17 cellular contexts compared by ENCODE assay signal in genomic region chr3:72231439-72232196, GRCh38.
DNase-seq lines count a peak whose midpoint lies in the region; TF ChIP-seq lines count a peak whose summit lies in the region.
"Had no signal": no experiment of that assay in that cellular context is flagged by ENCODE, and none has a peak within 500 bp of the region (broad histone marks: within the 10 kb centered on the region; RNA-seq: fewer than 3 reads in every experiment).

No MANE protein-coding gene starts in this region.

- no peaks in the 10 kb centered on the region for H3K9me3 ChIP-seq in mucosa of rectum (ENCODE audit: control insufficient read depth in 2 of 2, low read length in 2 of 2)
- H3K9me3 ChIP-seq in uterus = no peaks in the 10 kb centered on the region
- H3K9me3 ChIP-seq in mammary epithelial cell (replicated peaks; ENCODE audit: insufficient read depth, low read length) = no peaks in the 10 kb centered on the region

- BruUV-seq in mammary epithelial cell (replicated peaks; lab: Mats Ljungman, UMichigan) = no TSS peak

- H2AFZ ChIP-seq in mammary epithelial cell (ENCODE audit: low read depth, low read length) = no peak overlapping the region

- intact Hi-C loops in uterus (cut with DNase I; ENCODE audit: low total_unique reads) (no loop called here), mammary epithelial cell (cut with micrococcal nuclease) (no loop called here)

- DNase-seq in RPMI7951 (ENCODE audit: low read depth) = peak; percentile 29
- DNase-seq in fibroblast of mammary gland (ENCODE audit: low read depth) = peak; percentile 82
- DNase-seq in uterus = peak; percentile 50 to 58
- DNase-seq in hepatic stellate cell (ENCODE audit: low spot score) = no peak
- DNase-seq in mammary epithelial cell = no peak
- no peak for DNase-seq in effector CD4-positive, alpha-beta T cell
- DNase-seq: activated CD4-positive, alpha-beta T cell treated with anti-CD3 and anti-CD28 coated beads for 4 hours; activated naive CD8-positive, alpha-beta T cell treated with anti-CD3 and anti-CD28 coated beads for 36 hours; DND-41; GOT3; Karpas-422; left colon; NCI-H187; NCI-H774; Right ventricle myocardium superior had no signal

- H3K27ac ChIP-seq in mucosa of rectum (ENCODE audit: low read depth in 2 of 2, low read length in 2 of 2) (peak overlapping the region; percentile 7 to 18), uterus (peak overlapping the region; percentile 7 to 15), mammary epithelial cell (ENCODE audit: insufficient read depth, low read depth, low read length) (no peak overlapping the region)
- H3K27ac ChIP-seq: coronary artery had no signal

- H3K4me1 ChIP-seq in mucosa of rectum (ENCODE audit: control insufficient read depth in 2 of 2, insufficient read depth in 2 of 2, low read length in 2 of 2) = peaks cover 0 to 3% of the 10 kb centered on the region in 2 donors
- peaks cover 0 to 6% of the 10 kb centered on the region in 2 donors for H3K4me1 ChIP-seq in uterus
- no peaks in the 10 kb centered on the region for H3K4me1 ChIP-seq in mammary epithelial cell (ENCODE audit: insufficient read depth, low read length)

- H3K27me3 ChIP-seq in mucosa of rectum (ENCODE audit: control insufficient read depth in 2 of 2, insufficient read depth in 2 of 2, low read length in 2 of 2) (no peaks in the 10 kb centered on the region), uterus (no peaks in the 10 kb centered on the region), mammary epithelial cell (ENCODE audit: insufficient read depth, low read length) (peaks cover 4% of the 10 kb centered on the region)

- dilution Hi-C loops in mammary epithelial cell (cut with HindIII; ENCODE audit: low sequenced_read_pairs) = no loop called here

- no peaks in the 10 kb centered on the region for H4K20me1 ChIP-seq in mammary epithelial cell (ENCODE audit: insufficient read depth, low read length)

- no peak overlapping the region for H3K4me2 ChIP-seq in mammary epithelial cell (ENCODE audit: insufficient read depth, low read depth, low read length)

- in situ Hi-C loops in mammary epithelial cell (cut with MboI; ENCODE audit: low sequenced_read_pairs in 2 of 2) = no loop called here

- H3K9ac ChIP-seq in mucosa of rectum (ENCODE audit: low read depth in 1 of 2, low read length in 2 of 2) (no peak overlapping the region), mammary epithelial cell (ENCODE audit: insufficient read depth, low read length) (no peak overlapping the region)

- H3K4me3 ChIP-seq in fibroblast of mammary gland (ENCODE audit: control insufficient read depth, low read depth, low read length) = no peak overlapping the region
- H3K4me3 ChIP-seq in mucosa of rectum (ENCODE audit: low read length in 2 of 2) = no peak overlapping the region
- H3K4me3 ChIP-seq in uterus = no peak overlapping the region
- H3K4me3 ChIP-seq in mammary epithelial cell (replicated peaks in 1 of 3; ENCODE audit: insufficient read depth in 1 of 3, low read depth in 2 of 3, low read length in 3 of 3) = no peak overlapping the region
- H3K4me3 ChIP-seq: coronary artery had no signal

- H3K36me3 ChIP-seq in mucosa of rectum (ENCODE audit: control insufficient read depth in 2 of 2, insufficient read depth in 2 of 2, low read length in 2 of 2) (no peaks in the 10 kb centered on the region), uterus (no peaks in the 10 kb centered on the region), mammary epithelial cell (ENCODE audit: insufficient read depth, low read length) (no peaks in the 10 kb centered on the region)

- TF ChIP-seq CTCF in fibroblast of mammary gland (conservative IDR thresholded peaks at IDR 0.05; ENCODE audit: control insufficient read depth, insufficient read depth, low read depth, low read length) = no peak
- TF ChIP-seq CTCF in uterus (IDR thresholded peaks at IDR 0.05) = no peak
- no peak for TF ChIP-seq CTCF in mammary epithelial cell (conservative IDR thresholded peaks at IDR 0.05 in 1 of 2, IDR thresholded peaks at IDR 0.05 in 1 of 2; ENCODE audit: extremely low read depth in 1 of 2, insufficient read depth in 1 of 2, low read depth in 1 of 2, low read length in 2 of 2)

- H3K79me2 ChIP-seq in mammary epithelial cell (ENCODE audit: insufficient read depth, low read length) = no peaks in the 10 kb centered on the region

- 71% methylated on average over 9 of the region's 10 CpGs for whole genome bisulfite sequencing in mammary epithelial cell (ENCODE audit: low coverage, missing lambda C conversion rate)

- TF ChIP-seq POLR2A in uterus (IDR thresholded peaks at IDR 0.05) = no peak

- CTCF ChIA-PET in mammary epithelial cell (lab: Charles Lee; ENCODE audit: low non-redundant PET) = no interaction called here

Comparison
In these comparisons a context has a peak if more than half of its experiments do, and no peak if none do; other contexts are left out.
1. DNase-seq: peak in RPMI7951 (single experiment), fibroblast of mammary gland (single experiment) and uterus (2 of 2); none in hepatic stellate cell (single experiment), mammary epithelial cell (single experiment) and effector CD4-positive, alpha-beta T cell (single experiment).